Comparison of ENCODE assay signal across 19 cellular contexts in the genomic region with DNA sequence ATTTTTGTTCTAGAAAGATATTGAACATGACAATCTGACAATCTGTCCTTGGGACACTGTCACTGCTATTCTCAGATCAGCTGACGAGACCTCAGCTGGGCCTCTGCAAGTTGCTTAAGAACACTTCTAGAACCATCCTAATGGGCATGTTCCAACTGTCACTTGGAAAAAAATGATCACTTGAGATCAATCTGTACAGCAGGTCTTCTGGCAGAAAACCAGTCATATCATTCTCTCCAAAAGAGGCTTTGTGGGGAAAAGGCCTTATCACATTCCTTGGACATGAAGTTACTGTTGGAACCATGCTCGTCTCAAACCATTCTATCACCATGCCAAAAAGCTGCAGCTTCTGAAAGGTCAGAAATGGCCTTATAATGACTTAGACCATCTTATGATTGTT.
DNase-seq lines count a peak whose midpoint lies in the region; ATAC-seq, FAIRE-seq and TF ChIP-seq lines count a peak whose summit lies in the region.
"Had no signal": no experiment of that assay in that cellular context is flagged by ENCODE, and none has a peak within 500 bp of the region (broad histone marks: within the 10 kb centered on the region; RNA-seq: fewer than 3 reads in every experiment).

No MANE protein-coding gene starts in this region.

- H3K9me3 ChIP-seq in right atrium auricular region (peaks cover 0 to 7% of the 10 kb centered on the region in 2 donors), small intestine (ENCODE audit: control insufficient read depth, low read depth) (no peaks in the 10 kb centered on the region), breast epithelium (peaks cover 0 to 8% of the 10 kb centered on the region in 2 donors)

- no peak for TF ChIP-seq POLR2A in breast epithelium (IDR thresholded peaks at IDR 0.05)

- FAIRE-seq in small intestine (lab: Jason Lieb, UNC), result no peak

- H3K4me3 ChIP-seq in choroid plexus epithelial cell (ENCODE audit: low read depth, low read length), result no peak overlapping the region
- no peak overlapping the region for H3K4me3 ChIP-seq in right atrium auricular region
- no peak overlapping the region for H3K4me3 ChIP-seq in small intestine (ENCODE audit: low read depth in 1 of 2, low read length in 2 of 2)
- no peak overlapping the region for H3K4me3 ChIP-seq in breast epithelium
- H3K4me3 ChIP-seq: left lung had no signal

- in situ Hi-C loops in SK-MEL-5 (cut with HindIII; ENCODE audit: low pct_unique_long_range_greater_than_20kb, low sequenced_read_pairs), result no loop called here

- WGBS in small intestine, 3 donors, result 67 to 85% (median 75%) methylated on average over 2 of the region's 2 CpGs

- intact Hi-C loops in breast epithelium (cut with DNase I; ENCODE audit: low total_unique reads), result no loop called here

- H3K27me3 ChIP-seq in right atrium auricular region (no peaks in the 10 kb centered on the region), small intestine (ENCODE audit: control insufficient read depth in 2 of 2, insufficient read depth in 2 of 2, low read length in 2 of 2) (no peaks in the 10 kb centered on the region), breast epithelium (no peaks in the 10 kb centered on the region)
- H3K27me3 ChIP-seq: left lung had no signal

- no peak for ATAC-seq in HG03354 (IDR thresholded peaks at IDR 0.05; ENCODE audit: poor library complexity, severe bottlenecking, unreplicated experiment)
- ATAC-seq: left lung; stimulated activated naive CD8-positive, alpha-beta T cell treated with anti-CD3 and anti-CD28 coated beads, Interleukin-15, Interleukin-2, amounts not matched to agents 100 U/mL and 50 U/mL, for 24 hours had no signal

- H3K4me1 ChIP-seq in right atrium auricular region (peaks cover 0 to 46% of the 10 kb centered on the region in 2 donors), small intestine (ENCODE audit: control insufficient read depth in 2 of 2, insufficient read depth in 1 of 2, low read depth in 1 of 2, low read length in 1 of 2) (no peaks in the 10 kb centered on the region), breast epithelium (no peaks in the 10 kb centered on the region)
- H3K4me1 ChIP-seq: left lung had no signal

- H3K36me3 ChIP-seq in right atrium auricular region, result no peaks in the 10 kb centered on the region
- H3K36me3 ChIP-seq in small intestine (ENCODE audit: control insufficient read depth in 2 of 2, insufficient read depth in 2 of 2, low read length in 2 of 2), result no peaks in the 10 kb centered on the region
- no peaks in the 10 kb centered on the region for H3K36me3 ChIP-seq in breast epithelium
- H3K36me3 ChIP-seq: left lung had no signal

- no peak for TF ChIP-seq CTCF in choroid plexus epithelial cell (conservative IDR thresholded peaks at IDR 0.05; ENCODE audit: low read depth, low read length)
- TF ChIP-seq CTCF in right atrium auricular region (IDR thresholded peaks at IDR 0.05), result no peak
- TF ChIP-seq CTCF in breast epithelium (IDR thresholded peaks at IDR 0.05), result no peak

- peak; percentile 37 for DNase-seq in SK-MEL-5 (ENCODE audit: low read depth, low spot score)
- peak; percentile 54 for DNase-seq in choroid plexus epithelial cell (ENCODE audit: low read depth)
- no peak for DNase-seq in right atrium auricular region (ENCODE audit: low spot score)
- DNase-seq in substantia nigra (lab: John Stamatoyannopoulos, UW), result no peak
- DNase-seq in small intestine, result no peak
- no peak for DNase-seq in breast epithelium (ENCODE audit: low spot score in 2 of 2)
- no peak for DNase-seq in NCI-H187 (lab: John Stamatoyannopoulos, UW)
- DNase-seq: activated CD4-positive, alpha-beta T cell treated with anti-CD3 and anti-CD28 coated beads, Interleukin-2, amount 10 ng/mL, durations not matched to agents 7 days and 5 days; activated naive CD8-positive, alpha-beta T cell treated with anti-CD3 and anti-CD28 coated beads, Interleukin-2, amount 10 ng/mL, durations not matched to agents 7 days and 5 days; activated T-cell treated with anti-CD3 and anti-CD28 coated beads, Interleukin-2, amount 50 U/mL, for 48 hours; GF-D8; HFFc6; left lung; NCI-H1092 treated with DMSO at 0.1 percent for 48 hours; NCI-H2171; NCI-H774; posterior cingulate gyrus; stimulated activated naive CD8-positive, alpha-beta T cell treated with anti-CD3 and anti-CD28 coated beads, Interleukin-15, Interleukin-2, amounts not matched to agents 100 U/mL and 50 U/mL, for 24 hours had no signal

- H3K27ac ChIP-seq in right atrium auricular region (peak overlapping the region; percentile 32 to 78), substantia nigra (ENCODE audit: low read depth, low read length, poor library complexity, severe bottlenecking) (peak overlapping the region; percentile 40), small intestine (ENCODE audit: low read depth in 1 of 2, low read length in 1 of 2) (no peak overlapping the region), breast epithelium (peak overlapping the region in 1 of 2 donors; percentile 33)
- H3K27ac ChIP-seq: left lung had no signal

Comparison
In these comparisons a context has a peak if more than half of its experiments do, and no peak if none do; other contexts are left out.
1. DNase-seq: peak in SK-MEL-5 (single experiment) and choroid plexus epithelial cell (single experiment); none in right atrium auricular region (single experiment), substantia nigra (0 of 49), small intestine (single experiment), breast epithelium (0 of 2) and NCI-H187 (0 of 2).
2. H3K27ac ChIP-seq: peak in right atrium auricular region (2 of 2) and substantia nigra (single experiment); none in small intestine (0 of 2).